Comparison of ENCODE assay signal across 8 cellular contexts in genomic region chrX:41180194-41180902, GRCh38.
A peak's percentile ranks its signal among the peaks of the same experiment; 100 is the strongest.
DNase-seq lines count a peak whose midpoint lies in the region; ATAC-seq, FAIRE-seq and TF ChIP-seq lines count a peak whose summit lies in the region.

No MANE protein-coding gene starts in this region.

- no peaks in the 10 kb centered on the region for H3K27me3 ChIP-seq in CD8-positive, alpha-beta memory T cell (ENCODE audit: insufficient read depth, low read length, poor library complexity, severe bottlenecking)
- no peaks in the 10 kb centered on the region for H3K27me3 ChIP-seq in HL-60 (ENCODE audit: insufficient read depth, poor library complexity, severe bottlenecking)
- H3K27me3 ChIP-seq in Panc1 (ENCODE audit: control insufficient read depth, insufficient read depth, low read length): no peaks in the 10 kb centered on the region

- H3K36me3 ChIP-seq in CD8-positive, alpha-beta memory T cell (ENCODE audit: insufficient read depth, low read length): no peaks in the 10 kb centered on the region
- H3K36me3 ChIP-seq in Panc1 (ENCODE audit: control insufficient read depth, insufficient read depth, low read length): no peaks in the 10 kb centered on the region

- CTCF ChIA-PET in CD8-positive, alpha-beta memory T cell (lab: Charles Lee): interaction anchor here (1.3 to 2.3 kb wide), 5 partner anchors 10 to 528 kb away, joined by 4 to 8 read pairs (median 5); no protein-coding TSS in a partner anchor
- CTCF ChIA-PET in Panc1 (lab: Charles Lee): interaction anchor here (0.6 to 1.6 kb wide), 2 partner anchors 74 to 576 kb away, joined by 3 to 5 read pairs; no protein-coding TSS in a partner anchor

- H3K27ac ChIP-seq in CD8-positive, alpha-beta memory T cell (ENCODE audit: low read depth, low read length): no peak overlapping the region
- H3K27ac ChIP-seq in HL-60 (replicated peaks) (no peak overlapping the region), Panc1 (ENCODE audit: low read length) (no peak overlapping the region)

- H3K9me3 Mint-ChIP-seq in CD8-positive, alpha-beta memory T cell: no peaks in the 10 kb centered on the region

- TF ChIP-seq CTCF in HL-60 (IDR thresholded peaks at IDR 0.05; ENCODE audit: insufficient read depth, low read length): peak; percentile 32
- peak; percentile 69 for TF ChIP-seq CTCF in Panc1 (IDR thresholded peaks at IDR 0.05)

- peaks cover 13% of the 10 kb centered on the region for H3K4me1 ChIP-seq in CD8-positive, alpha-beta memory T cell (ENCODE audit: insufficient read depth, low read length)
- no peaks in the 10 kb centered on the region for H3K4me1 ChIP-seq in Panc1 (ENCODE audit: control insufficient read depth, insufficient read depth, low read length)

- intact Hi-C loops in Panc1 (cut with micrococcal nuclease; ENCODE audit: unreplicated experiment): no loop called here

- H3K27me3 Mint-ChIP-seq in CD8-positive, alpha-beta memory T cell: no peaks in the 10 kb centered on the region

- H3K9me3 ChIP-seq in CD8-positive, alpha-beta memory T cell (ENCODE audit: low read length): no peaks in the 10 kb centered on the region
- no peaks in the 10 kb centered on the region for H3K9me3 ChIP-seq in Panc1 (ENCODE audit: control insufficient read depth, insufficient read depth, low read depth, low read length)

- no TSS peak for BruUV-seq in Panc1 (replicated peaks; lab: Mats Ljungman, UMichigan)

- no peak overlapping the region for H3K4me3 ChIP-seq in CD8-positive, alpha-beta memory T cell (ENCODE audit: low read length)
- H3K4me3 ChIP-seq in HL-60 (replicated peaks; ENCODE audit: insufficient read depth, low read length): no peak overlapping the region
- no peak overlapping the region for H3K4me3 ChIP-seq in Panc1 (ENCODE audit: low read depth in 2 of 2, low read length in 2 of 2)

- no peak for FAIRE-seq in frontal cortex (lab: Jason Lieb, UNC)

- DNase-seq in CD8-positive, alpha-beta memory T cell: peak; percentile 5 to 58 (median 35)
- DNase-seq in HL-60 (ENCODE audit: low read depth in 1 of 2, low spot score in 1 of 2) (peak; percentile 20 to 51), Panc1 (ENCODE audit: low read depth, low spot score) (peak; percentile 18), frontal cortex (ENCODE audit: low spot score in 2 of 2) (peak; percentile 2 to 4), pulmonary artery endothelial cell (ENCODE audit: low read depth, low spot score) (peak; percentile 37)
- DNase-seq in activated T-helper 9 cell treated with anti-CD3 and anti-CD28 coated beads, Interleukin-2, amount 50 U/mL, for 16 hours (ENCODE audit: low read depth): peak; percentile 17

- ATAC-seq in GM19043 (IDR thresholded peaks at IDR 0.05; ENCODE audit: low read depth, unreplicated experiment): peak; percentile 47
- peak; percentile 68; the same call in 1 of the 2 replicates for ATAC-seq in Panc1
- no peak for ATAC-seq in HG02884 (IDR thresholded peaks at IDR 0.05; ENCODE audit: unreplicated experiment)

- POLR2A ChIA-PET in CD8-positive, alpha-beta memory T cell (lab: Charles Lee): interaction anchor here (0.6 kb wide), 1 partner anchor 95 kb away, joined by 3 read pairs; no protein-coding TSS in a partner anchor
- POLR2A ChIA-PET in Panc1 (lab: Charles Lee): interaction anchor here (0.6 kb wide), 1 partner anchor 491 kb away, joined by 3 read pairs; no protein-coding TSS in a partner anchor

- H3K36me3 Mint-ChIP-seq in CD8-positive, alpha-beta memory T cell: peaks cover 6 to 46% (median 13%) of the 10 kb centered on the region in 3 donors

- in situ Hi-C loops in Panc1 (cut with HindIII; ENCODE audit: low pct_unique_long_range_greater_than_20kb, low sequenced_read_pairs): no loop called here

- peaks cover 39 to 58% (median 50%) of the 10 kb centered on the region in 3 donors for H3K4me1 Mint-ChIP-seq in CD8-positive, alpha-beta memory T cell

- H3K27ac Mint-ChIP-seq in CD8-positive, alpha-beta memory T cell: peak overlapping the region in 5 of 8 donors; percentile 9 to 64 (median 27)

- H3K4me3 Mint-ChIP-seq in CD8-positive, alpha-beta memory T cell: no peak overlapping the region
